1 cellular context compared by ENCODE assay signal in the genomic region with DNA sequence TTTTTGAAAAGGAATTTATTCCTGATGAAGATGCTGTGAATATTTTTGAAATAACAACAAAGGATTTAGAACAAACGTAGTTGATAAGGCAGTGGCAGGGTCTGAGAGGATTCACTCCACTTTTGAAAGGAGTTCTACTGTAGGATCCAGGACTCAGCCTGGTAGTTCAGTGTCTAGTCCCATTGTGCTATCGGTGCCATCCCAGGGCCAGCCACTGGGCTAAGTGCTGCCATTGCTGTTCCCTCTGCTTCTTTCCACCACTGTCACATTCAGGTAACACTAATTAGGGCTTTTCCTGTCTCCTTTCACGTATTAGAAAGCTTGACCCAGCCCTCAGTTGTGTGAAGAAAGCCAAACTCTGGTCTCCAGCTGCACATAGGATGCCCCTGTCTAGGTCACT.
TF ChIP-seq lines count a peak whose summit lies in the region.

No MANE protein-coding gene starts in this region.

TF ChIP-seq in WTC11, 78 proteins besides CTCF, POLR2A, EP300 and RAD21:
- TF ChIP-seq TEAD1 (CRISPR knock-in tag; IDR thresholded peaks at IDR 0.05) (no peak), ZNF138 (CRISPR knock-in tag; conservative IDR thresholded peaks at IDR 0.05) (no peak), NFYB (CRISPR knock-in tag; conservative IDR thresholded peaks at IDR 0.05; ENCODE audit: low read depth) (no peak), EMX1 (CRISPR knock-in tag; IDR thresholded peaks at IDR 0.05) (no peak), PREB (CRISPR knock-in tag; IDR thresholded peaks at IDR 0.05; ENCODE audit: borderline replicate concordance) (no peak), ZNF317 (CRISPR knock-in tag; IDR thresholded peaks at IDR 0.05; ENCODE audit: borderline replicate concordance, low read depth) (no peak), ZNF423 (CRISPR knock-in tag; IDR thresholded peaks at IDR 0.05) (no peak), FOXJ3 (CRISPR knock-in tag; IDR thresholded peaks at IDR 0.05; ENCODE audit: borderline replicate concordance) (no peak), ZNF396 (CRISPR knock-in tag; IDR thresholded peaks at IDR 0.05; ENCODE audit: borderline replicate concordance) (no peak)
- TF ChIP-seq, protein P1, sequence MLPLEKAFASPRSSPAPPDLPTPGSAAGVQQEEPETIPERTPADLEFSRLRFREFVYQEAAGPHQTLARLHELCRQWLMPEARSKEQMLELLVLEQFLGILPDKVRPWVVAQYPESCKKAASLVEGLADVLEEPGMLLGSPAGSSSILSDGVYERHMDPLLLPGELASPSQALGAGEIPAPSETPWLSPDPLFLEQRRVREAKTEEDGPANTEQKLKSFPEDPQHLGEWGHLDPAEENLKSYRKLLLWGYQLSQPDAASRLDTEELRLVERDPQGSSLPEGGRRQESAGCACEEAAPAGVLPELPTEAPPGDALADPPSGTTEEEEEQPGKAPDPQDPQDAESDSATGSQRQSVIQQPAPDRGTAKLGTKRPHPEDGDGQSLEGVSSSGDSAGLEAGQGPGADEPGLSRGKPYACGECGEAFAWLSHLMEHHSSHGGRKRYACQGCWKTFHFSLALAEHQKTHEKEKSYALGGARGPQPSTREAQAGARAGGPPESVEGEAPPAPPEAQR (CRISPR knock-in tag; IDR thresholded peaks at IDR 0.05): no peak
- TF ChIP-seq, protein P2, sequence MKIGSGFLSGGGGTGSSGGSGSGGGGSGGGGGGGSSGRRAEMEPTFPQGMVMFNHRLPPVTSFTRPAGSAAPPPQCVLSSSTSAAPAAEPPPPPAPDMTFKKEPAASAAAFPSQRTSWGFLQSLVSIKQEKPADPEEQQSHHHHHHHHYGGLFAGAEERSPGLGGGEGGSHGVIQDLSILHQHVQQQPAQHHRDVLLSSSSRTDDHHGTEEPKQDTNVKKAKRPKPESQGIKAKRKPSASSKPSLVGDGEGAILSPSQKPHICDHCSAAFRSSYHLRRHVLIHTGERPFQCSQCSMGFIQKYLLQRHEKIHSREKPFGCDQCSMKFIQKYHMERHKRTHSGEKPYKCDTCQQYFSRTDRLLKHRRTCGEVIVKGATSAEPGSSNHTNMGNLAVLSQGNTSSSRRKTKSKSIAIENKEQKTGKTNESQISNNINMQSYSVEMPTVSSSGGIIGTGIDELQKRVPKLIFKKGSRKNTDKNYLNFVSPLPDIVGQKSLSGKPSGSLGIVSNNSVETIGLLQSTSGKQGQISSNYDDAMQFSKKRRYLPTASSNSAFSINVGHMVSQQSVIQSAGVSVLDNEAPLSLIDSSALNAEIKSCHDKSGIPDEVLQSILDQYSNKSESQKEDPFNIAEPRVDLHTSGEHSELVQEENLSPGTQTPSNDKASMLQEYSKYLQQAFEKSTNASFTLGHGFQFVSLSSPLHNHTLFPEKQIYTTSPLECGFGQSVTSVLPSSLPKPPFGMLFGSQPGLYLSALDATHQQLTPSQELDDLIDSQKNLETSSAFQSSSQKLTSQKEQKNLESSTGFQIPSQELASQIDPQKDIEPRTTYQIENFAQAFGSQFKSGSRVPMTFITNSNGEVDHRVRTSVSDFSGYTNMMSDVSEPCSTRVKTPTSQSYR (CRISPR knock-in tag; IDR thresholded peaks at IDR 0.05): no peak
